In genomic region chr18:57585846-57586242, GRCh38 we compare ENCODE assay signal across 8 cellular contexts. TPM values are rescaled to one million over a fixed set of nuclear protein-coding genes. Genes with fewer than 3 reads are reported as not detected.
DNase-seq lines count a peak whose midpoint lies in the region; ATAC-seq and TF ChIP-seq lines count a peak whose summit lies in the region.

No MANE protein-coding gene starts in this region.

- no peaks in the 10 kb centered on the region for H3K27me3 Mint-ChIP-seq in CD4-positive, CD25-positive, alpha-beta regulatory T cell

- peak overlapping the region; percentile 85 for H3K4me3 ChIP-seq in CD4-positive, CD25-positive, alpha-beta regulatory T cell (ENCODE audit: low read depth, low read length)
- H3K4me3 ChIP-seq in H7 (ENCODE audit: insufficient read depth, low read depth, low read length) (peak overlapping the region; percentile 90), WERI-Rb-1 (ENCODE audit: low read depth, low read length) (peak overlapping the region; percentile 89), foreskin fibroblast (ENCODE audit: low read depth in 1 of 2, low read length in 2 of 2) (peak overlapping the region; percentile 63 to 96), gastrocnemius medialis (peak overlapping the region; percentile 70 to 98 (median 90))

- no peaks in the 10 kb centered on the region for H3K27me3 ChIP-seq in CD4-positive, CD25-positive, alpha-beta regulatory T cell (ENCODE audit: control insufficient read depth, insufficient read depth, low read length)
- H3K27me3 ChIP-seq in H7 (ENCODE audit: control insufficient read depth, insufficient read depth, low read length) (no peaks in the 10 kb centered on the region), WERI-Rb-1 (ENCODE audit: insufficient read depth, low read depth, severe bottlenecking) (no peaks in the 10 kb centered on the region), gastrocnemius medialis (no peaks in the 10 kb centered on the region)

- intact Hi-C loops in gastrocnemius medialis (cut with DNase I; ENCODE audit: low total_unique reads): loop anchor here (2.0 kb wide), 1 partner anchor 35 kb away; the partner anchor contains the start of gene NARS1

- H3K36me3 ChIP-seq in CD4-positive, CD25-positive, alpha-beta regulatory T cell (ENCODE audit: control insufficient read depth, insufficient read depth, low read length): no peaks in the 10 kb centered on the region
- H3K36me3 ChIP-seq in H7 (replicated peaks; ENCODE audit: control insufficient read depth, insufficient read depth, low read length) (no peaks in the 10 kb centered on the region; the same call in 1 of the 2 replicates), WERI-Rb-1 (0 out of 2 replicates have a peak, but pooled peaks cover 4% of the 10 kb centered on the region), gastrocnemius medialis (peaks cover 0 to 10% of the 10 kb centered on the region in 2 donors)

- peaks cover 10% of the 10 kb centered on the region for H3K4me1 ChIP-seq in CD4-positive, CD25-positive, alpha-beta regulatory T cell (ENCODE audit: control insufficient read depth, insufficient read depth, low read length, poor library complexity, severe bottlenecking)
- peaks cover 10 to 13% of the 10 kb centered on the region in 2 donors for H3K4me1 ChIP-seq in gastrocnemius medialis

- H3K4me3 Mint-ChIP-seq in CD4-positive, CD25-positive, alpha-beta regulatory T cell: peak overlapping the region; percentile 77 to 94 (median 90)

- peaks cover 11 to 41% (median 20%) of the 10 kb centered on the region in 4 donors for H3K4me1 Mint-ChIP-seq in CD4-positive, CD25-positive, alpha-beta regulatory T cell

- H3K27ac Mint-ChIP-seq in CD4-positive, CD25-positive, alpha-beta regulatory T cell: peak overlapping the region; percentile 56 to 92 (median 81)

- in situ Hi-C loops in gastrocnemius medialis (cut with MboI; ENCODE audit: low sequenced_read_pairs in 4 of 4): no loop called here

- H3K9me3 ChIP-seq in CD4-positive, CD25-positive, alpha-beta regulatory T cell (ENCODE audit: control insufficient read depth in 2 of 2, low read length in 2 of 2): no peaks in the 10 kb centered on the region
- H3K9me3 ChIP-seq in WERI-Rb-1 (ENCODE audit: severe bottlenecking): no peaks in the 10 kb centered on the region
- no peaks in the 10 kb centered on the region for H3K9me3 ChIP-seq in gastrocnemius medialis

- H3K36me3 Mint-ChIP-seq in CD4-positive, CD25-positive, alpha-beta regulatory T cell: peaks cover 10% of the 10 kb centered on the region

- H3K27ac ChIP-seq in CD4-positive, CD25-positive, alpha-beta regulatory T cell (ENCODE audit: insufficient read depth, low read length, poor library complexity, severe bottlenecking): no peak overlapping the region
- H3K27ac ChIP-seq in WERI-Rb-1 (peak overlapping the region; percentile 72), gastrocnemius medialis (peak overlapping the region; percentile 74 to 94 (median 90))

- no peaks in the 10 kb centered on the region for H3K9me3 Mint-ChIP-seq in CD4-positive, CD25-positive, alpha-beta regulatory T cell

- no peak for TF ChIP-seq POLR2A in gastrocnemius medialis (IDR thresholded peaks at IDR 0.05)

- peak in 2 of 3 donors; percentile 2 to 28 for DNase-seq in CD4-positive, CD25-positive, alpha-beta regulatory T cell
- DNase-seq in H7 (no peak), WERI-Rb-1 (no peak), foreskin fibroblast (no peak), gastrocnemius medialis (no peak)

- no peak for TF ChIP-seq CTCF in WERI-Rb-1 (IDR thresholded peaks at IDR 0.05; ENCODE audit: low read depth, low read length)
- no peak for TF ChIP-seq CTCF in foreskin fibroblast (IDR thresholded peaks at IDR 0.05; ENCODE audit: low read depth, low read length)
- no peak for TF ChIP-seq CTCF in gastrocnemius medialis (IDR thresholded peaks at IDR 0.05 in 4 of 5, conservative IDR thresholded peaks at IDR 0.05 in 1 of 5)

- no peak for ATAC-seq in CD4-positive, CD25-positive, alpha-beta regulatory T cell (ENCODE audit: low read depth in 2 of 2)
- ATAC-seq in gastrocnemius medialis: no peak
- no peak for ATAC-seq in HG03521 (IDR thresholded peaks at IDR 0.05; ENCODE audit: unreplicated experiment)
- ATAC-seq in GM21619 (IDR thresholded peaks at IDR 0.05; ENCODE audit: unreplicated experiment): no peak
- no peak for ATAC-seq in GM21528 (IDR thresholded peaks at IDR 0.05; ENCODE audit: low FRiP score, unreplicated experiment)

RNA-seq across cellular contexts. Expression of gene FECH, which starts 0.7 kb away (rescaled TPM):
- 11.2 TPM for total RNA-seq in CD4-positive, CD25-positive, alpha-beta regulatory T cell
- polyA plus RNA-seq in CD4-positive, CD25-positive, alpha-beta regulatory T cell: 10 to 100 TPM; 13.1 to 20.2 (median 16.4) TPM
- total RNA-seq in H7 (2014; rRNA removed; shearing (Covaris generic)): 30.4 and 33.0 TPM in 2 replicates
- total RNA-seq in gastrocnemius medialis: 10 to 100 TPM; 60.8 to 78.4 (median 70.2) TPM

RNA-seq across cellular contexts. Expression of gene NARS1, which starts 35.8 kb away (rescaled TPM):
- 84.7 TPM for total RNA-seq in CD4-positive, CD25-positive, alpha-beta regulatory T cell
- polyA plus RNA-seq in CD4-positive, CD25-positive, alpha-beta regulatory T cell: 10 to 100 TPM; 37.7 to 59.9 (median 48.9) TPM
- total RNA-seq in H7 (2014; rRNA removed; shearing (Covaris generic)): 198 and 205 TPM in 2 replicates
- 100 to 1,000 TPM in 3 of 4 donors, 10 to 100 TPM in 1; 93.1 to 205 (median 153) TPM for total RNA-seq in gastrocnemius medialis

Comparison
In these comparisons a context has a peak if more than half of its experiments do, and no peak if none do; other contexts are left out.
1. DNase-seq: peak in CD4-positive, CD25-positive, alpha-beta regulatory T cell (2 of 3); none in H7 (single experiment), WERI-Rb-1 (single experiment), foreskin fibroblast (0 of 2) and gastrocnemius medialis (0 of 2).
2. Peak in every context shown above with its lines, with median percentiles within 50 percentile points of each other: H3K4me3 ChIP-seq.